ENCODE assay signal across 10 cellular contexts in genomic region chr4:38322709-38323108, GRCh38.
DNase-seq lines count a peak whose midpoint lies in the region; TF ChIP-seq lines count a peak whose summit lies in the region.
"Had no signal": no experiment of that assay in that cellular context is flagged by ENCODE, and none has a peak within 500 bp of the region (broad histone marks: within the 10 kb centered on the region; RNA-seq: fewer than 3 reads in every experiment).

No MANE protein-coding gene starts in this region.

- in situ Hi-C loops in ACHN (cut with HindIII; ENCODE audit: low pct_ligation_motif_present, low pct_unique_long_range_greater_than_20kb, low sequenced_read_pairs): no loop called here

- no peaks in the 10 kb centered on the region for H3K9me3 ChIP-seq in HEK293 (ENCODE audit: control insufficient read depth, insufficient read depth, low read depth, low read length)

- CTCF ChIA-PET in HEK293 (lab: Yijun Ruan, JAX): interaction anchor here (0.9 kb wide), 1 partner anchor 260 kb away, joined by 4 read pairs; no protein-coding TSS in a partner anchor

- H3K4me1 ChIP-seq in HEK293 (ENCODE audit: control insufficient read depth, insufficient read depth, low read length): no peaks in the 10 kb centered on the region

- H3K36me3 ChIP-seq in HEK293 (ENCODE audit: control insufficient read depth in 2 of 2, insufficient read depth in 1 of 2, low read length in 2 of 2): no peaks in the 10 kb centered on the region

- no peak overlapping the region for H3K4me3 ChIP-seq in HEK293 (ENCODE audit: low read depth, low read length)
- H3K4me3 ChIP-seq: GM12878 had no signal

- DNase-seq in ACHN: peak; percentile 34
- peak; percentile 51 for DNase-seq in amniotic stem cell (lab: John Stamatoyannopoulos, UW)
- peak; percentile 69 for DNase-seq in hepatic stellate cell (ENCODE audit: low spot score)
- DNase-seq in NCI-H524 treated with DMSO at 0.1 percent for 48 hours (lab: John Stamatoyannopoulos, UW): no peak
- no peak for DNase-seq in T-helper 2 cell
- no peak for DNase-seq in NCI-H2107 treated with DMSO at 0.1 percent for 48 hours (lab: John Stamatoyannopoulos, UW; ENCODE audit: unreplicated experiment)
- no peak for DNase-seq in NCI-H187 (lab: John Stamatoyannopoulos, UW)
- DNase-seq: activated T-cell treated with anti-CD3 and anti-CD28 coated beads for 4 hours had no signal

- POLR2A ChIA-PET in HEK293 (lab: Yijun Ruan, JAX): no interaction called here

- TF ChIP-seq CTCF in HEK293 (tag by site-specific recombination; IDR thresholded peaks at IDR 0.05): no peak

- no peak overlapping the region for H3K27ac ChIP-seq in HEK293 (ENCODE audit: extremely low read depth, low read depth, low read length)

TF ChIP-seq in HEK293, 187 proteins besides CTCF, POLR2A, EP300 and RAD21:
- no peak for TF ChIP-seq ZNF16 (tag by site-specific recombination; IDR thresholded peaks at IDR 0.05; ENCODE audit: low read depth)
- peak; percentile 73 for TF ChIP-seq ZIC2 (tag by site-specific recombination; IDR thresholded peaks at IDR 0.05)
- no peak for TF ChIP-seq EGR2 (tag by site-specific recombination; IDR thresholded peaks at IDR 0.05; ENCODE audit: low read depth)
- TF ChIP-seq ZNF132 (tag by site-specific recombination; IDR thresholded peaks at IDR 0.05; ENCODE audit: borderline replicate concordance): no peak
- TF ChIP-seq ZNF335 (tag by site-specific recombination; conservative IDR thresholded peaks at IDR 0.05): no peak
- no peak for TF ChIP-seq ZNF239 (tag by site-specific recombination; IDR thresholded peaks at IDR 0.05)
- TF ChIP-seq PRDM6 (tag by site-specific recombination; IDR thresholded peaks at IDR 0.05): no peak
- TF ChIP-seq KLF7 (tag by site-specific recombination; IDR thresholded peaks at IDR 0.05; ENCODE audit: borderline replicate concordance): 0 out of 2 replicates have a peak, but pooled peaks have one; percentile 42
- TF ChIP-seq ZNF529 (tag by site-specific recombination; IDR thresholded peaks at IDR 0.05; ENCODE audit: insufficient replicate concordance): no peak
- TF ChIP-seq ZNF596 (tag by site-specific recombination; IDR thresholded peaks at IDR 0.05): no peak
- no peak for TF ChIP-seq ZNF133 (tag by site-specific recombination; IDR thresholded peaks at IDR 0.05)
- TF ChIP-seq KLF1 (tag by site-specific recombination; IDR thresholded peaks at IDR 0.05): peak; percentile 75
- no peak for TF ChIP-seq RBAK (tag by site-specific recombination; IDR thresholded peaks at IDR 0.05)
- TF ChIP-seq, protein P1, sequence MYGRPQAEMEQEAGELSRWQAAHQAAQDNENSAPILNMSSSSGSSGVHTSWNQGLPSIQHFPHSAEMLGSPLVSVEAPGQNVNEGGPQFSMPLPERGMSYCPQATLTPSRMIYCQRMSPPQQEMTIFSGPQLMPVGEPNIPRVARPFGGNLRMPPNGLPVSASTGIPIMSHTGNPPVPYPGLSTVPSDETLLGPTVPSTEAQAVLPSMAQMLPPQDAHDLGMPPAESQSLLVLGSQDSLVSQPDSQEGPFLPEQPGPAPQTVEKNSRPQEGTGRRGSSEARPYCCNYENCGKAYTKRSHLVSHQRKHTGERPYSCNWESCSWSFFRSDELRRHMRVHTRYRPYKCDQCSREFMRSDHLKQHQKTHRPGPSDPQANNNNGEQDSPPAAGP (tag by site-specific recombination; IDR thresholded peaks at IDR 0.05): peak; percentile 77
- no peak for TF ChIP-seq ZFHX2 (tag by site-specific recombination; conservative IDR thresholded peaks at IDR 0.05)
- TF ChIP-seq, protein P2, sequence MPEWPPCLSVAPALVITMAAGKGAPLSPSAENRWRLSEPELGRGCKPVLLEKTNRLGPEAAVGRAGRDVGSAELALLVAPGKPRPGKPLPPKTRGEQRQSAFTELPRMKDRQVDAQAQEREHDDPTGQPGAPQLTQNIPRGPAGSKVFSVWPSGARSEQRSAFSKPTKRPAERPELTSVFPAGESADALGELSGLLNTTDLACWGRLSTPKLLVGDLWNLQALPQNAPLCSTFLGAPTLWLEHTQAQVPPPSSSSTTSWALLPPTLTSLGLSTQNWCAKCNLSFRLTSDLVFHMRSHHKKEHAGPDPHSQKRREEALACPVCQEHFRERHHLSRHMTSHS (tag by site-specific recombination; IDR thresholded peaks at IDR 0.05): no peak
- peak; percentile 73 for TF ChIP-seq WT1 (tag by site-specific recombination; IDR thresholded peaks at IDR 0.05)
- TF ChIP-seq ZBTB21 (tag by site-specific recombination; IDR thresholded peaks at IDR 0.05): no peak
- TF ChIP-seq ZNF202 (tag by site-specific recombination; IDR thresholded peaks at IDR 0.05; ENCODE audit: borderline replicate concordance): no peak
- 0 out of 2 replicates have a peak, but pooled peaks have one; percentile 32 for TF ChIP-seq ZNF600 (tag by site-specific recombination; IDR thresholded peaks at IDR 0.05)
- 0 out of 2 replicates have a peak, but pooled peaks have one; percentile 31 for TF ChIP-seq SP7 (tag by site-specific recombination; IDR thresholded peaks at IDR 0.05)
- TF ChIP-seq KLF10 (tag by site-specific recombination; IDR thresholded peaks at IDR 0.05): no peak
- TF ChIP-seq ZNF175 (tag by site-specific recombination; IDR thresholded peaks at IDR 0.05): no peak
- peak; percentile 84 for TF ChIP-seq GLIS1 (tag by site-specific recombination; IDR thresholded peaks at IDR 0.05)
- TF ChIP-seq SP2 (tag by site-specific recombination; IDR thresholded peaks at IDR 0.05): 0 out of 2 replicates have a peak, but pooled peaks have one; percentile 18
- TF ChIP-seq ZNF560 (tag by site-specific recombination; IDR thresholded peaks at IDR 0.05; ENCODE audit: borderline replicate concordance): no peak
- TF ChIP-seq YY2 (tag by site-specific recombination; IDR thresholded peaks at IDR 0.05): no peak
- TF ChIP-seq, protein P3, sequence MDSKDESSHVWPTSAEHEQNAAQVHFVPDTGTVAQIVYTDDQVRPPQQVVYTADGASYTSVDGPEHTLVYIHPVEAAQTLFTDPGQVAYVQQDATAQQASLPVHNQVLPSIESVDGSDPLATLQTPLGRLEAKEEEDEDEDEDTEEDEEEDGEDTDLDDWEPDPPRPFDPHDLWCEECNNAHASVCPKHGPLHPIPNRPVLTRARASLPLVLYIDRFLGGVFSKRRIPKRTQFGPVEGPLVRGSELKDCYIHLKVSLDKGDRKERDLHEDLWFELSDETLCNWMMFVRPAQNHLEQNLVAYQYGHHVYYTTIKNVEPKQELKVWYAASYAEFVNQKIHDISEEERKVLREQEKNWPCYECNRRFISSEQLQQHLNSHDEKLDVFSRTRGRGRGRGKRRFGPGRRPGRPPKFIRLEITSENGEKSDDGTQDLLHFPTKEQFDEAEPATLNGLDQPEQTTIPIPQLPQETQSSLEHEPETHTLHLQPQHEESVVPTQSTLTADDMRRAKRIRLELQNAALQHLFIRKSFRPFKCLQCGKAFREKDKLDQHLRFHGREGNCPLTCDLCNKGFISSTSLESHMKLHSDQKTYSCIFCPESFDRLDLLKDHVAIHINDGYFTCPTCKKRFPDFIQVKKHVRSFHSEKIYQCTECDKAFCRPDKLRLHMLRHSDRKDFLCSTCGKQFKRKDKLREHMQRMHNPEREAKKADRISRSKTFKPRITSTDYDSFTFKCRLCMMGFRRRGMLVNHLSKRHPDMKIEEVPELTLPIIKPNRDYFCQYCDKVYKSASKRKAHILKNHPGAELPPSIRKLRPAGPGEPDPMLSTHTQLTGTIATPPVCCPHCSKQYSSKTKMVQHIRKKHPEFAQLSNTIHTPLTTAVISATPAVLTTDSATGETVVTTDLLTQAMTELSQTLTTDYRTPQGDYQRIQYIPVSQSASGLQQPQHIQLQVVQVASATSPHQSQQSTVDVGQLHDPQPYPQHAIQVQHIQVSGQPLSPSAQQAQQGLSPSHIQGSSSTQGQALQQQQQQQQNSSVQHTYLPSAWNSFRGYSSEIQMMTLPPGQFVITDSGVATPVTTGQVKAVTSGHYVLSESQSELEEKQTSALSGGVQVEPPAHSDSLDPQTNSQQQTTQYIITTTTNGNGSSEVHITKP (tag by site-specific recombination; IDR thresholded peaks at IDR 0.05): peak; percentile 73
- TF ChIP-seq ZSCAN5A (tag by site-specific recombination; IDR thresholded peaks at IDR 0.05): no peak
- TF ChIP-seq OSR2 (tag by site-specific recombination; IDR thresholded peaks at IDR 0.05): no peak
- TF ChIP-seq ZSCAN30 (tag by site-specific recombination; IDR thresholded peaks at IDR 0.05): no peak
- peak; percentile 46; the same call in 1 of the 2 replicates for TF ChIP-seq KLF9 (tag by site-specific recombination; IDR thresholded peaks at IDR 0.05; ENCODE audit: low read depth)

Comparison
In these comparisons a context has a peak if more than half of its experiments do, and no peak if none do; other contexts are left out.
1. DNase-seq: peak in ACHN (single experiment), amniotic stem cell (single experiment) and hepatic stellate cell (single experiment); none in NCI-H524 treated with DMSO at 0.1 percent for 48 hours (single experiment), T-helper 2 cell (0 of 5), NCI-H2107 treated with DMSO at 0.1 percent for 48 hours (single experiment) and NCI-H187 (0 of 2).